ENCODE assay signal across 1 cellular context in genomic region chr16:19179890-19180490, GRCh38.
TF ChIP-seq lines count a peak whose summit lies in the region.

No MANE protein-coding gene starts in this region.

TF ChIP-seq in WTC11, 78 proteins besides CTCF, POLR2A, EP300 and RAD21 (continued from another document):
- TF ChIP-seq, protein P1, sequence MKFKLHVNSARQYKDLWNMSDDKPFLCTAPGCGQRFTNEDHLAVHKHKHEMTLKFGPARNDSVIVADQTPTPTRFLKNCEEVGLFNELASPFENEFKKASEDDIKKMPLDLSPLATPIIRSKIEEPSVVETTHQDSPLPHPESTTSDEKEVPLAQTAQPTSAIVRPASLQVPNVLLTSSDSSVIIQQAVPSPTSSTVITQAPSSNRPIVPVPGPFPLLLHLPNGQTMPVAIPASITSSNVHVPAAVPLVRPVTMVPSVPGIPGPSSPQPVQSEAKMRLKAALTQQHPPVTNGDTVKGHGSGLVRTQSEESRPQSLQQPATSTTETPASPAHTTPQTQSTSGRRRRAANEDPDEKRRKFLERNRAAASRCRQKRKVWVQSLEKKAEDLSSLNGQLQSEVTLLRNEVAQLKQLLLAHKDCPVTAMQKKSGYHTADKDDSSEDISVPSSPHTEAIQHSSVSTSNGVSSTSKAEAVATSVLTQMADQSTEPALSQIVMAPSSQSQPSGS (CRISPR knock-in tag; IDR thresholded peaks at IDR 0.05; ENCODE audit: borderline replicate concordance, low read depth) = no peak
- TF ChIP-seq, protein P2, sequence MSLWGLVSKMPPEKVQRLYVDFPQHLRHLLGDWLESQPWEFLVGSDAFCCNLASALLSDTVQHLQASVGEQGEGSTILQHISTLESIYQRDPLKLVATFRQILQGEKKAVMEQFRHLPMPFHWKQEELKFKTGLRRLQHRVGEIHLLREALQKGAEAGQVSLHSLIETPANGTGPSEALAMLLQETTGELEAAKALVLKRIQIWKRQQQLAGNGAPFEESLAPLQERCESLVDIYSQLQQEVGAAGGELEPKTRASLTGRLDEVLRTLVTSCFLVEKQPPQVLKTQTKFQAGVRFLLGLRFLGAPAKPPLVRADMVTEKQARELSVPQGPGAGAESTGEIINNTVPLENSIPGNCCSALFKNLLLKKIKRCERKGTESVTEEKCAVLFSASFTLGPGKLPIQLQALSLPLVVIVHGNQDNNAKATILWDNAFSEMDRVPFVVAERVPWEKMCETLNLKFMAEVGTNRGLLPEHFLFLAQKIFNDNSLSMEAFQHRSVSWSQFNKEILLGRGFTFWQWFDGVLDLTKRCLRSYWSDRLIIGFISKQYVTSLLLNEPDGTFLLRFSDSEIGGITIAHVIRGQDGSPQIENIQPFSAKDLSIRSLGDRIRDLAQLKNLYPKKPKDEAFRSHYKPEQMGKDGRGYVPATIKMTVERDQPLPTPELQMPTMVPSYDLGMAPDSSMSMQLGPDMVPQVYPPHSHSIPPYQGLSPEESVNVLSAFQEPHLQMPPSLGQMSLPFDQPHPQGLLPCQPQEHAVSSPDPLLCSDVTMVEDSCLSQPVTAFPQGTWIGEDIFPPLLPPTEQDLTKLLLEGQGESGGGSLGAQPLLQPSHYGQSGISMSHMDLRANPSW (CRISPR knock-in tag; conservative IDR thresholded peaks at IDR 0.05; ENCODE audit: low read depth) = no peak
- TF ChIP-seq, protein P3, sequence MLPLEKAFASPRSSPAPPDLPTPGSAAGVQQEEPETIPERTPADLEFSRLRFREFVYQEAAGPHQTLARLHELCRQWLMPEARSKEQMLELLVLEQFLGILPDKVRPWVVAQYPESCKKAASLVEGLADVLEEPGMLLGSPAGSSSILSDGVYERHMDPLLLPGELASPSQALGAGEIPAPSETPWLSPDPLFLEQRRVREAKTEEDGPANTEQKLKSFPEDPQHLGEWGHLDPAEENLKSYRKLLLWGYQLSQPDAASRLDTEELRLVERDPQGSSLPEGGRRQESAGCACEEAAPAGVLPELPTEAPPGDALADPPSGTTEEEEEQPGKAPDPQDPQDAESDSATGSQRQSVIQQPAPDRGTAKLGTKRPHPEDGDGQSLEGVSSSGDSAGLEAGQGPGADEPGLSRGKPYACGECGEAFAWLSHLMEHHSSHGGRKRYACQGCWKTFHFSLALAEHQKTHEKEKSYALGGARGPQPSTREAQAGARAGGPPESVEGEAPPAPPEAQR (CRISPR knock-in tag; IDR thresholded peaks at IDR 0.05) = no peak
- TF ChIP-seq, protein P4, sequence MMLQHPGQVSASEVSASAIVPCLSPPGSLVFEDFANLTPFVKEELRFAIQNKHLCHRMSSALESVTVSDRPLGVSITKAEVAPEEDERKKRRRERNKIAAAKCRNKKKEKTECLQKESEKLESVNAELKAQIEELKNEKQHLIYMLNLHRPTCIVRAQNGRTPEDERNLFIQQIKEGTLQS (CRISPR knock-in tag; conservative IDR thresholded peaks at IDR 0.05) = no peak
TF ChIP-seq in WTC11: peak in this region for 0.
